ENCODE assay signal across 1 cellular context in the genomic region with DNA sequence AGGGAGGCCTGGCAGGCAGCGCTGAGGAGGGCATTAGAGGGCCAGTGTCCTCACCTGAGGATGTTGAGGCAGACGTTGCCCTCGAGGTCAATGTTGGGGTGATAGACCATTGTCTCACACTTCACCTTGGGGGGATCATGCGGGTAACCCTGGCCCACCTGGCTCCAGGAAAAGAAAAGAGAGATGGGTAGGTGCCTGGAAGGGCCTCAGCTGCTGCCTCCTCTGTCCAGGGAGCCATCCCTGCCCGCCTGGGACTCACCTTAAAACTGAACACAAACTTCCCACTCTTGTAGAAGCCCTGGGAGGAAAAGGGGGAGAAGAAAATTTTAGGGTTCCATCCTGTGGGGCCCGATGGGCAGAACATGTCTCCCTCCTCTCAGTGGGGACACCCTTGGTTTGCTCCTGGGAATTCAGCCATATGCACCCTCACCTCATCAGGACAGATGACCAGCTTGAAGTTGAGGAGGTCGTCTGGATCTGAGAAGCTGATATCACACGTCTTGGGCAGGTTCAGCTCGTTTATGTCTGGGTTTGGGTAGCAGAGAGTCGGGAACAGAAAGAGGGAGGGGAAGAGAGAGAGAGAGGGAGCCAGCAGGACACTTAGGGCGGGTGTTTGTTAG.
TF ChIP-seq lines count a peak whose summit lies in the region.

No MANE protein-coding gene starts in this region.

TF ChIP-seq in HCT116, 20 proteins besides CTCF, POLR2A, EP300 and RAD21:
- TF ChIP-seq TCF7L2 (IDR thresholded peaks at IDR 0.05; ENCODE audit: borderline replicate concordance, extremely low read depth, insufficient read depth, insufficient read length) (no peak), EZH2phosphoT487 (IDR thresholded peaks at IDR 0.05; ENCODE audit: borderline replicate concordance) (no peak), ZNF274 (IDR thresholded peaks at IDR 0.05; ENCODE audit: low read depth, low read length) (no peak), YY1 (IDR thresholded peaks at IDR 0.05; ENCODE audit: extremely low read depth, insufficient replicate concordance, low read depth, low read length) (no peak), EZH2 (IDR thresholded peaks at IDR 0.05) (no peak), POLR2AphosphoS5 (IDR thresholded peaks at IDR 0.05; ENCODE audit: low read depth, low read length) (no peak), SRF (IDR thresholded peaks at IDR 0.05; ENCODE audit: low read depth) (no peak), EGR1 (IDR thresholded peaks at IDR 0.05; ENCODE audit: low read depth) (no peak), SP1 (IDR thresholded peaks at IDR 0.05; ENCODE audit: low read depth) (no peak), CBX3 (IDR thresholded peaks at IDR 0.05; ENCODE audit: low read depth) (no peak), FOSL1 (IDR thresholded peaks at IDR 0.05; ENCODE audit: low read depth) (no peak), ELF1 (IDR thresholded peaks at IDR 0.05; ENCODE audit: borderline replicate concordance, low read depth) (no peak), ZFX (IDR thresholded peaks at IDR 0.05) (no peak), CEBPB (IDR thresholded peaks at IDR 0.05; ENCODE audit: low read depth) (no peak), JUND (IDR thresholded peaks at IDR 0.05) (no peak), SIN3A (IDR thresholded peaks at IDR 0.05; ENCODE audit: low read depth) (no peak)
- TF ChIP-seq, protein P1, sequence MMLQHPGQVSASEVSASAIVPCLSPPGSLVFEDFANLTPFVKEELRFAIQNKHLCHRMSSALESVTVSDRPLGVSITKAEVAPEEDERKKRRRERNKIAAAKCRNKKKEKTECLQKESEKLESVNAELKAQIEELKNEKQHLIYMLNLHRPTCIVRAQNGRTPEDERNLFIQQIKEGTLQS (IDR thresholded peaks at IDR 0.05): no peak
- TF ChIP-seq, protein P2, sequence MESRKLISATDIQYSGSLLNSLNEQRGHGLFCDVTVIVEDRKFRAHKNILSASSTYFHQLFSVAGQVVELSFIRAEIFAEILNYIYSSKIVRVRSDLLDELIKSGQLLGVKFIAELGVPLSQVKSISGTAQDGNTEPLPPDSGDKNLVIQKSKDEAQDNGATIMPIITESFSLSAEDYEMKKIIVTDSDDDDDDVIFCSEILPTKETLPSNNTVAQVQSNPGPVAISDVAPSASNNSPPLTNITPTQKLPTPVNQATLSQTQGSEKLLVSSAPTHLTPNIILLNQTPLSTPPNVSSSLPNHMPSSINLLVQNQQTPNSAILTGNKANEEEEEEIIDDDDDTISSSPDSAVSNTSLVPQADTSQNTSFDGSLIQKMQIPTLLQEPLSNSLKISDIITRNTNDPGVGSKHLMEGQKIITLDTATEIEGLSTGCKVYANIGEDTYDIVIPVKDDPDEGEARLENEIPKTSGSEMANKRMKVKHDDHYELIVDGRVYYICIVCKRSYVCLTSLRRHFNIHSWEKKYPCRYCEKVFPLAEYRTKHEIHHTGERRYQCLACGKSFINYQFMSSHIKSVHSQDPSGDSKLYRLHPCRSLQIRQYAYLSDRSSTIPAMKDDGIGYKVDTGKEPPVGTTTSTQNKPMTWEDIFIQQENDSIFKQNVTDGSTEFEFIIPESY (IDR thresholded peaks at IDR 0.05; ENCODE audit: extremely low read depth, insufficient replicate concordance, low read length): no peak
- TF ChIP-seq, protein P3, sequence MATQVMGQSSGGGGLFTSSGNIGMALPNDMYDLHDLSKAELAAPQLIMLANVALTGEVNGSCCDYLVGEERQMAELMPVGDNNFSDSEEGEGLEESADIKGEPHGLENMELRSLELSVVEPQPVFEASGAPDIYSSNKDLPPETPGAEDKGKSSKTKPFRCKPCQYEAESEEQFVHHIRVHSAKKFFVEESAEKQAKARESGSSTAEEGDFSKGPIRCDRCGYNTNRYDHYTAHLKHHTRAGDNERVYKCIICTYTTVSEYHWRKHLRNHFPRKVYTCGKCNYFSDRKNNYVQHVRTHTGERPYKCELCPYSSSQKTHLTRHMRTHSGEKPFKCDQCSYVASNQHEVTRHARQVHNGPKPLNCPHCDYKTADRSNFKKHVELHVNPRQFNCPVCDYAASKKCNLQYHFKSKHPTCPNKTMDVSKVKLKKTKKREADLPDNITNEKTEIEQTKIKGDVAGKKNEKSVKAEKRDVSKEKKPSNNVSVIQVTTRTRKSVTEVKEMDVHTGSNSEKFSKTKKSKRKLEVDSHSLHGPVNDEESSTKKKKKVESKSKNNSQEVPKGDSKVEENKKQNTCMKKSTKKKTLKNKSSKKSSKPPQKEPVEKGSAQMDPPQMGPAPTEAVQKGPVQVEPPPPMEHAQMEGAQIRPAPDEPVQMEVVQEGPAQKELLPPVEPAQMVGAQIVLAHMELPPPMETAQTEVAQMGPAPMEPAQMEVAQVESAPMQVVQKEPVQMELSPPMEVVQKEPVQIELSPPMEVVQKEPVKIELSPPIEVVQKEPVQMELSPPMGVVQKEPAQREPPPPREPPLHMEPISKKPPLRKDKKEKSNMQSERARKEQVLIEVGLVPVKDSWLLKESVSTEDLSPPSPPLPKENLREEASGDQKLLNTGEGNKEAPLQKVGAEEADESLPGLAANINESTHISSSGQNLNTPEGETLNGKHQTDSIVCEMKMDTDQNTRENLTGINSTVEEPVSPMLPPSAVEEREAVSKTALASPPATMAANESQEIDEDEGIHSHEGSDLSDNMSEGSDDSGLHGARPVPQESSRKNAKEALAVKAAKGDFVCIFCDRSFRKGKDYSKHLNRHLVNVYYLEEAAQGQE (IDR thresholded peaks at IDR 0.05; ENCODE audit: low read depth): no peak
- TF ChIP-seq, protein P4, sequence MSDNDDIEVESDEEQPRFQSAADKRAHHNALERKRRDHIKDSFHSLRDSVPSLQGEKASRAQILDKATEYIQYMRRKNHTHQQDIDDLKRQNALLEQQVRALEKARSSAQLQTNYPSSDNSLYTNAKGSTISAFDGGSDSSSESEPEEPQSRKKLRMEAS (IDR thresholded peaks at IDR 0.05): no peak
